16 cellular contexts compared by ENCODE assay signal in the genomic region with DNA sequence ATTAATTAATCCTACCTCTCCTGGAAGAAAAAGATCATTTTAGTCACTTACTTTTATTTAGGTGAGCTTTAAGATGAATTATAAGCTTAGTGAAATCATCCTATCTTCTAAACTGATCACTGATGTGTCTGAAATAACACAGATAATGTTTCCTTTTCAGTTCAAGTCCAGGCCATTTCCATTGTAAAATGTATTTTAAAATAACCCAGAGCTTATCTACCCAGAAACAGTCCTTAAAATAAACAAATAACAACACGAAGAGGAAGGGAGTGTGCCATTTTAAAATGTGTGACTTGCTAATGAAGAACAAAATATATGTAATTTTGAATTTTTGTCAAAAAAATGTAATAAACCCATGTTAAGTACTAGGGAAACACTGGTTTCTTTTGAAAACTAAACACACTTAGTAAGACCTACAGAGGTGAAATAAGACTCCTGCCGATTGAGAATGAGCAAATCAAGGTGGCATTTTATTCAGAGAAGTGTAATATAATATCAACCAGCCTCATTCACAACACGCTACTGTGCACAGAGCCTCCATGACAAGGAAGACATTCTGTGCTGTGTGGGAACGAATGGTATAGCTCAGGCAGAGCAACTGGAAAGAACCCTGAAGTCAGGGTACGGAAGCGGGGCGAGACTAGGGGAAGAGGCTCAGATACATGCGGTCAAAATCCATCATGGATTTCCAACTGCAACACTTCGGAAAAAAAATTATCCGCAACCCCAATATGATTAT. TPM values are rescaled to one million over a fixed set of nuclear protein-coding genes. Genes with fewer than 3 reads are reported as not detected.
A peak's percentile ranks its signal among the peaks of the same experiment; 100 is the strongest.
DNase-seq lines count a peak whose midpoint lies in the region; ATAC-seq and TF ChIP-seq lines count a peak whose summit lies in the region.
"Had no signal": no experiment of that assay in that cellular context is flagged by ENCODE, and none has a peak within 500 bp of the region (broad histone marks: within the 10 kb centered on the region; RNA-seq: fewer than 3 reads in every experiment).

No MANE protein-coding gene starts in this region.

- H4K20me1 ChIP-seq in SK-N-SH (ENCODE audit: insufficient read depth), result no peaks in the 10 kb centered on the region

- no peak for TF ChIP-seq CTCF in HEK293 (tag by site-specific recombination; IDR thresholded peaks at IDR 0.05)
- TF ChIP-seq CTCF in SK-N-SH (IDR thresholded peaks at IDR 0.05), result no peak
- TF ChIP-seq CTCF in esophagus squamous epithelium (IDR thresholded peaks at IDR 0.05), result no peak
- TF ChIP-seq CTCF in gastrocnemius medialis (IDR thresholded peaks at IDR 0.05 in 4 of 5, conservative IDR thresholded peaks at IDR 0.05 in 1 of 5), result no peak

- H3K36me3 ChIP-seq in HEK293 (ENCODE audit: control insufficient read depth in 2 of 2, insufficient read depth in 1 of 2, low read length in 2 of 2) (peaks cover 0 to 7% of the 10 kb centered on the region in 2 experiments; a peak in 2 of 3 replicates), SK-N-SH (replicated peaks in 1 of 2; ENCODE audit: control insufficient read depth in 1 of 2, insufficient read depth in 2 of 2, low read length in 1 of 2) (peaks cover 0 to 4% of the 10 kb centered on the region in 2 experiments), esophagus squamous epithelium (peaks cover 0 to 4% (median 0%) of the 10 kb centered on the region in 3 donors), gastrocnemius medialis (no peaks in the 10 kb centered on the region)
- H3K36me3 ChIP-seq: ascending aorta, BE2C had no signal

- H2AFZ ChIP-seq in SK-N-SH (ENCODE audit: low read depth), result no peak overlapping the region

- peaks cover 18% of the 10 kb centered on the region for H3K27me3 Mint-ChIP-seq in activated T-cell treated with anti-CD3 and anti-CD28 coated beads, Interleukin-2, amount 50 U/mL, for 24 hours

- TF ChIP-seq POLR2A in esophagus squamous epithelium (IDR thresholded peaks at IDR 0.05), result no peak
- no peak for TF ChIP-seq POLR2A in gastrocnemius medialis (IDR thresholded peaks at IDR 0.05)

- peaks cover 55% of the 10 kb centered on the region for H3K4me1 ChIP-seq in HEK293 (ENCODE audit: control insufficient read depth, insufficient read depth, low read length)
- peaks cover 10 to 35% of the 10 kb centered on the region in 2 experiments for H3K4me1 ChIP-seq in SK-N-SH (ENCODE audit: control insufficient read depth in 1 of 2, insufficient read depth in 2 of 2, low read depth in 1 of 2, low read length in 1 of 2)
- H3K4me1 ChIP-seq in esophagus squamous epithelium, result peaks cover 14 to 100% (median 31%) of the 10 kb centered on the region in 3 donors
- H3K4me1 ChIP-seq in gastrocnemius medialis, result peaks cover 35 to 36% of the 10 kb centered on the region in 2 donors
- H3K4me1 ChIP-seq: ascending aorta, BE2C had no signal

- H3K9me3 ChIP-seq in HEK293 (ENCODE audit: control insufficient read depth, insufficient read depth, low read depth, low read length) (no peaks in the 10 kb centered on the region), SK-N-SH (no peaks in the 10 kb centered on the region), esophagus squamous epithelium (no peaks in the 10 kb centered on the region), gastrocnemius medialis (no peaks in the 10 kb centered on the region)
- H3K9me3 ChIP-seq: ascending aorta, BE2C had no signal

- H3K27ac Mint-ChIP-seq in activated T-cell treated with anti-CD3 and anti-CD28 coated beads, Interleukin-2, amount 50 U/mL, for 24 hours, result no peak overlapping the region

- no peak for TF ChIP-seq EP300 in SK-N-SH (IDR thresholded peaks at IDR 0.05; ENCODE audit: borderline replicate concordance in 1 of 2, low read depth in 1 of 2, low read length in 1 of 2)

- H3K4me3 Mint-ChIP-seq in activated T-cell treated with anti-CD3 and anti-CD28 coated beads, Interleukin-2, amount 50 U/mL, for 24 hours, result no peak overlapping the region

- in situ Hi-C loops in gastrocnemius medialis (cut with MboI; ENCODE audit: low sequenced_read_pairs in 4 of 4), result no loop called here

- no peak for TF ChIP-seq RAD21 in SK-N-SH (IDR thresholded peaks at IDR 0.05; ENCODE audit: low read length)

- no peak for DNase-seq in SK-N-SH
- DNase-seq in esophagus squamous epithelium (lab: John Stamatoyannopoulos, UW), result no peak
- DNase-seq in gastrocnemius medialis, result no peak
- DNase-seq in GM19240 (ENCODE audit: insufficient read length, low spot score), result no peak
- no peak for DNase-seq in midbrain (lab: John Stamatoyannopoulos, UW)
- no peak for DNase-seq in activated T-cell treated with anti-CD3 and anti-CD28 coated beads, Interleukin-2, amount 50 U/mL, for 24 hours
- DNase-seq: BE2C; NCI-H187 treated with DMSO at 0.1 percent for 48 hours; NCI-H82; stimulated activated CD4-positive, alpha-beta T cell treated with anti-CD3 and anti-CD28 coated beads, Interleukin-15, amount 100 ng/mL, for 24 hours; T-helper 1 cell had no signal

- H3K36me3 Mint-ChIP-seq in activated T-cell treated with anti-CD3 and anti-CD28 coated beads, Interleukin-2, amount 50 U/mL, for 24 hours (ENCODE audit: low read depth), result no peaks in the 10 kb centered on the region

- H3K9ac ChIP-seq in SK-N-SH, result peak overlapping the region; percentile 77

- peak; percentile 36 to 64 for ATAC-seq in gastrocnemius medialis
- ATAC-seq in GM18867 (IDR thresholded peaks at IDR 0.05; ENCODE audit: unreplicated experiment), result no peak
- ATAC-seq: activated CD4-positive, CD25-positive, alpha-beta regulatory T cell treated with anti-CD3 and anti-CD28 coated beads, Interleukin-2, amount 50 U/mL, for 24 hours; left lobe of liver had no signal

- peaks cover 43% of the 10 kb centered on the region for H3F3A ChIP-seq in SK-N-SH (replicated peaks; ENCODE audit: insufficient read depth)

- H3K4me3 ChIP-seq in HEK293 (ENCODE audit: low read depth, low read length), result no peak overlapping the region
- H3K4me3 ChIP-seq in SK-N-SH (ENCODE audit: low read depth in 2 of 2, low read length in 1 of 2), result peak overlapping the region in 1 of 2 experiments; percentile 48; a peak in 3 of 4 replicates
- H3K4me3 ChIP-seq in esophagus squamous epithelium, result peak overlapping the region in 1 of 4 donors; percentile 6
- H3K4me3 ChIP-seq in gastrocnemius medialis, result no peak overlapping the region
- H3K4me3 ChIP-seq: ascending aorta had no signal

- no peak overlapping the region; the same call in 1 of the 2 replicates for H3K27ac ChIP-seq in HEK293 (ENCODE audit: extremely low read depth, low read depth, low read length)
- peak overlapping the region; percentile 76 to 98; a peak in 3 of 4 replicates for H3K27ac ChIP-seq in SK-N-SH (ENCODE audit: low read depth in 2 of 2, low read length in 1 of 2)
- H3K27ac ChIP-seq in esophagus squamous epithelium, result peak overlapping the region; percentile 46 to 89 (median 78)
- H3K27ac ChIP-seq in gastrocnemius medialis, result peak overlapping the region; percentile 39 to 64 (median 51)
- H3K27ac ChIP-seq: ascending aorta had no signal

- H3K4me2 ChIP-seq in SK-N-SH, result peak overlapping the region; percentile 73

- H3K79me2 ChIP-seq in SK-N-SH (ENCODE audit: insufficient read depth), result peaks cover 77% of the 10 kb centered on the region

- H3K27me3 ChIP-seq in SK-N-SH (ENCODE audit: insufficient read depth), result no peaks in the 10 kb centered on the region
- H3K27me3 ChIP-seq in esophagus squamous epithelium, result no peaks in the 10 kb centered on the region
- no peaks in the 10 kb centered on the region for H3K27me3 ChIP-seq in gastrocnemius medialis
- H3K27me3 ChIP-seq: ascending aorta, BE2C had no signal

- H3K9me2 ChIP-seq in SK-N-SH, result no peaks in the 10 kb centered on the region

- POLR2A ChIA-PET in HEK293 (lab: Yijun Ruan, JAX), result interaction anchor here (0.5 to 1.4 kb wide), 3 partner anchors 9 to 139 kb away, joined by 3 to 6 read pairs (median 3); partner anchors contain the start of gene LATS1
- POLR2A ChIA-PET in SK-N-SH (lab: Yijun Ruan, JAX), result no interaction called here

- peaks cover 11% of the 10 kb centered on the region for H3K4me1 Mint-ChIP-seq in activated T-cell treated with anti-CD3 and anti-CD28 coated beads, Interleukin-2, amount 50 U/mL, for 24 hours (ENCODE audit: low read depth)

- 76% methylated on average over 10 of the region's 10 CpGs for WGBS in SK-N-SH (ENCODE audit: low lambda C conversion rate)
- WGBS in esophagus squamous epithelium, 2 donors, result 84 to 86% methylated on average over 10 of the region's 10 CpGs

- H3K9me3 Mint-ChIP-seq in activated T-cell treated with anti-CD3 and anti-CD28 coated beads, Interleukin-2, amount 50 U/mL, for 24 hours, result no peaks in the 10 kb centered on the region

- intact Hi-C loops in esophagus squamous epithelium (cut with DNase I) (no loop called here), gastrocnemius medialis (cut with DNase I; ENCODE audit: low total_unique reads) (no loop called here)

- CTCF ChIA-PET in HEK293 (lab: Yijun Ruan, JAX) (interaction anchor here (0.7 to 3.5 kb wide), 9 partner anchors 9 to 424 kb away, joined by 3 to 17 read pairs (median 5); no protein-coding TSS in a partner anchor), SK-N-SH (lab: Yijun Ruan, JAX) (no interaction called here)

TF ChIP-seq in HEK293, 187 proteins besides CTCF, POLR2A, EP300 and RAD21 (continues in another document):
- TF ChIP-seq ZSCAN16 (tag by site-specific recombination; IDR thresholded peaks at IDR 0.05), result peak; percentile 99

TF ChIP-seq in SK-N-SH, 30 proteins besides CTCF, POLR2A, EP300 and RAD21 (continues in another document):
- TF ChIP-seq YY1 (IDR thresholded peaks at IDR 0.05; ENCODE audit: low read depth) (no peak), MXI1 (IDR thresholded peaks at IDR 0.05; ENCODE audit: low read depth, low read length) (no peak), SMC3 (IDR thresholded peaks at IDR 0.05; ENCODE audit: low read depth, low read length) (no peak), NFIC (IDR thresholded peaks at IDR 0.05; ENCODE audit: borderline replicate concordance) (no peak), FOSL2 (IDR thresholded peaks at IDR 0.05; ENCODE audit: borderline replicate concordance, low read depth) (no peak)

RNA-seq across cellular contexts. Expression of gene LRP11, which starts 7.7 kb away (rescaled TPM):
- polyA plus RNA-seq in SK-N-SH (2012; rRNA removed), result 25.0 and 29.5 TPM in 2 replicates
- 25.4 and 29.7 TPM in 2 replicates for polyA plus RNA-seq in SK-N-SH (2012; cell fraction: cytosol; rRNA removed)
- 12.1 and 19.0 TPM in 2 replicates for polyA plus RNA-seq in SK-N-SH (2012; cell fraction: nucleus; rRNA removed)
- 10 to 100 TPM; 40.2 to 74.9 (median 58.4) TPM for total RNA-seq in esophagus squamous epithelium
- total RNA-seq in gastrocnemius medialis, result 10 to 100 TPM in 1 of 4 donors, 1 to 10 TPM in 3; 5.5 to 19.8 (median 6.1) TPM

RNA-seq across cellular contexts. Expression of gene RAET1E, which starts 41.5 kb away (rescaled TPM):
- 0.15 and 0.26 TPM in 2 replicates for polyA plus RNA-seq in SK-N-SH (2012; rRNA removed)
- 0.12 and 0.21 TPM in 2 replicates for polyA plus RNA-seq in SK-N-SH (2012; cell fraction: cytosol; rRNA removed)
- 0.11 and 0.22 TPM in 2 replicates for polyA plus RNA-seq in SK-N-SH (2012; cell fraction: nucleus; rRNA removed)
- 10 to 100 TPM; 50.1 to 90.1 (median 67.9) TPM for total RNA-seq in esophagus squamous epithelium
- 1 to 10 TPM in 1 of 4 donors, not detected in 3; 3.9 TPM for total RNA-seq in gastrocnemius medialis
- total RNA-seq: ascending aorta, left lobe of liver had no signal

Comparison
In these comparisons a context has a peak if more than half of its experiments do, and no peak if none do; other contexts are left out.
1. RNA of gene RAET1E, which starts 41.5 kb away (total RNA-seq): 50.1 to 90.1 TPM in esophagus squamous epithelium; 3.9 TPM in gastrocnemius medialis; every median in the first group is over 10 times any median in the second.